Comparison of ENCODE assay signal across 8 cellular contexts in the genomic region with DNA sequence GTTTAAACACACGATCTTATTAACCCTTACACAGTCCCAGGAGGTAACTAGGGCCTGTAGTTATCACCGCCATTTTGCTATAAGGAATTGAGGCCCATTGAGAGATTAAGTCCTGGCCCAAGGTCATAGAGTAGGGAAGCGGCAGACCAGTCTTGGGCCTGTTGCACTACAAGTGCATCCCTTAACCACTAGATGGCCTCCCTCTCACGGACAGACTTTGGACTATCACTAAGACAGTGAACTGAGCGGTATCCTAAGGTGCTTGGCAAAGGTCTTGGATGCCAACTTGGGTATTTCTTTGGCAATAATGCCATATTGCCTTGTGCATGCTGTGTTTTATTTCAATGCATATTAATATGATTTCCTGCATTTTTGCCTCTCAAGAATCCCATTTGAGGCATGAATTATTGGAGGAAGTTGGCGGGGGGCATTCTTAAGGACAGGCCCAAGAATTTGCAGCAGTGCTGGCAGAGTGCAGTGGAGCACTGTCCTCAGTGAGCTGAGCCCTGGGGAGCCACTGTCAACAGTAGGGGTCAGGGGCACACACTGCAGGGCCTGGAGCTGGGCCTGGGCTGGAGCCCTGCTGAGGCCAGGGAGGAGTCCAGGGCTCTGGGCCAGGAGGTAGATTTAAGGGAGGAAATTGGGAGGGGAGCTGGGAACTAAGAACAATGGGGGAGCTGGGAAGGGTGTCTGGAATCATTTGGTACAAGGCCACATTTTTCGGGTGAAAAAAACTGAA.
A peak's percentile ranks its signal among the peaks of the same experiment; 100 is the strongest.
DNase-seq lines count a peak whose midpoint lies in the region; ATAC-seq and TF ChIP-seq lines count a peak whose summit lies in the region.

No MANE protein-coding gene starts in this region.

- no peaks in the 10 kb centered on the region for H3K9me2 ChIP-seq in SU-DHL-6 (replicated peaks; ENCODE audit: insufficient read depth, low read length)

- H3K27ac ChIP-seq in SU-DHL-6 (ENCODE audit: low read depth, low read length) (no peak overlapping the region), tibial nerve (no peak overlapping the region)

- peak; percentile 46 for TF ChIP-seq CTCF in SU-DHL-6 (IDR thresholded peaks at IDR 0.05; ENCODE audit: insufficient read depth, low read length, poor library complexity, severe bottlenecking)
- peak in 3 of 5 experiments; percentile 10 to 26 (median 13) for TF ChIP-seq CTCF in tibial nerve (IDR thresholded peaks at IDR 0.05)

- peak; percentile 25 for DNase-seq in stimulated activated CD4-positive, alpha-beta T cell treated with anti-CD3 and anti-CD28 coated beads, Interleukin-4, amount 100 ng/mL, for 24 hours
- DNase-seq in stimulated activated CD4-positive, alpha-beta T cell treated with anti-CD3 and anti-CD28 coated beads, Interleukin-12 subunit alpha, Interleukin-12 subunit beta, amount 100 ng/mL, for 4 hours: no peak
- peak; percentile 41 for DNase-seq in germinal center (ENCODE audit: low spot score)
- DNase-seq in tibial nerve (ENCODE audit: low spot score in 2 of 2): no peak
- no peak for DNase-seq in DMS153 treated with DMSO at 0.1 percent for 48 hours (lab: John Stamatoyannopoulos, UW; ENCODE audit: unreplicated experiment)

- H3F3A ChIP-seq in SU-DHL-6 (ENCODE audit: insufficient read depth): no peaks in the 10 kb centered on the region

- no peaks in the 10 kb centered on the region for H4K20me1 ChIP-seq in SU-DHL-6 (ENCODE audit: low read depth, low read length)

- no peaks in the 10 kb centered on the region for H3K36me3 ChIP-seq in SU-DHL-6 (ENCODE audit: low read length)
- no peaks in the 10 kb centered on the region for H3K36me3 ChIP-seq in tibial nerve

- no peak overlapping the region for H3K4me2 ChIP-seq in SU-DHL-6 (ENCODE audit: low read depth, low read length, poor library complexity, severe bottlenecking)

- no peak for TF ChIP-seq POLR2A in tibial nerve (IDR thresholded peaks at IDR 0.05)

- no peak for TF ChIP-seq EP300 in tibial nerve (IDR thresholded peaks at IDR 0.05)

- H3K9me3 ChIP-seq in SU-DHL-6 (ENCODE audit: insufficient read depth, low read length) (no peaks in the 10 kb centered on the region), tibial nerve (peaks cover 0 to 6% (median 0%) of the 10 kb centered on the region in 4 donors)

- no peaks in the 10 kb centered on the region for H3K27me3 ChIP-seq in SU-DHL-6 (ENCODE audit: low read length)
- H3K27me3 ChIP-seq in tibial nerve: no peaks in the 10 kb centered on the region

- ATAC-seq in HG03521 (IDR thresholded peaks at IDR 0.05; ENCODE audit: unreplicated experiment) (peak; percentile 73), HG03045 (IDR thresholded peaks at IDR 0.05; ENCODE audit: unreplicated experiment) (no peak)

- H3K4me3 ChIP-seq in SU-DHL-6 (ENCODE audit: insufficient read depth, low read length, poor library complexity, severe bottlenecking) (no peak overlapping the region), tibial nerve (no peak overlapping the region)

- H2AFZ ChIP-seq in SU-DHL-6 (ENCODE audit: low read depth, low read length, severe bottlenecking): no peak overlapping the region

- H3K4me1 ChIP-seq in tibial nerve: peaks cover 0 to 15% (median 0%) of the 10 kb centered on the region in 4 donors

- H3K9ac ChIP-seq in SU-DHL-6 (ENCODE audit: low read length): no peak overlapping the region

- WGBS in tibial nerve, 2 donors: 79 to 82% methylated on average over 7 of the region's 7 CpGs

- H3K79me2 ChIP-seq in SU-DHL-6 (ENCODE audit: insufficient read depth, low read length): no peaks in the 10 kb centered on the region

Comparison
In these comparisons a context has a peak if more than half of its experiments do, and no peak if none do; other contexts are left out.
1. DNase-seq: peak in stimulated activated CD4-positive, alpha-beta T cell treated with anti-CD3 and anti-CD28 coated beads, Interleukin-4, amount 100 ng/mL, for 24 hours (single experiment) and germinal center (single experiment); none in stimulated activated CD4-positive, alpha-beta T cell treated with anti-CD3 and anti-CD28 coated beads, Interleukin-12 subunit alpha, Interleukin-12 subunit beta, amount 100 ng/mL, for 4 hours (single experiment), tibial nerve (0 of 2) and DMS153 treated with DMSO at 0.1 percent for 48 hours (single experiment).